Comparison of ENCODE assay signal across 1 cellular context in genomic region chr1:234722904-234723588, GRCh38.
A peak's percentile ranks its signal among the peaks of the same experiment; 100 is the strongest.
TF ChIP-seq lines count a peak whose summit lies in the region.

No MANE protein-coding gene starts in this region.

TF ChIP-seq in HepG2, 621 proteins besides CTCF, POLR2A, EP300 and RAD21 (continued from another document and continues in another):
- TF ChIP-seq, protein P1, sequence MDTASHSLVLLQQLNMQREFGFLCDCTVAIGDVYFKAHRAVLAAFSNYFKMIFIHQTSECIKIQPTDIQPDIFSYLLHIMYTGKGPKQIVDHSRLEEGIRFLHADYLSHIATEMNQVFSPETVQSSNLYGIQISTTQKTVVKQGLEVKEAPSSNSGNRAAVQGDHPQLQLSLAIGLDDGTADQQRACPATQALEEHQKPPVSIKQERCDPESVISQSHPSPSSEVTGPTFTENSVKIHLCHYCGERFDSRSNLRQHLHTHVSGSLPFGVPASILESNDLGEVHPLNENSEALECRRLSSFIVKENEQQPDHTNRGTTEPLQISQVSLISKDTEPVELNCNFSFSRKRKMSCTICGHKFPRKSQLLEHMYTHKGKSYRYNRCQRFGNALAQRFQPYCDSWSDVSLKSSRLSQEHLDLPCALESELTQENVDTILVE (CRISPR knock-in tag; IDR thresholded peaks at IDR 0.05), result no peak
- no peak for TF ChIP-seq CENPT (CRISPR knock-in tag; IDR thresholded peaks at IDR 0.05; ENCODE audit: low read depth)
- TF ChIP-seq, protein P2, sequence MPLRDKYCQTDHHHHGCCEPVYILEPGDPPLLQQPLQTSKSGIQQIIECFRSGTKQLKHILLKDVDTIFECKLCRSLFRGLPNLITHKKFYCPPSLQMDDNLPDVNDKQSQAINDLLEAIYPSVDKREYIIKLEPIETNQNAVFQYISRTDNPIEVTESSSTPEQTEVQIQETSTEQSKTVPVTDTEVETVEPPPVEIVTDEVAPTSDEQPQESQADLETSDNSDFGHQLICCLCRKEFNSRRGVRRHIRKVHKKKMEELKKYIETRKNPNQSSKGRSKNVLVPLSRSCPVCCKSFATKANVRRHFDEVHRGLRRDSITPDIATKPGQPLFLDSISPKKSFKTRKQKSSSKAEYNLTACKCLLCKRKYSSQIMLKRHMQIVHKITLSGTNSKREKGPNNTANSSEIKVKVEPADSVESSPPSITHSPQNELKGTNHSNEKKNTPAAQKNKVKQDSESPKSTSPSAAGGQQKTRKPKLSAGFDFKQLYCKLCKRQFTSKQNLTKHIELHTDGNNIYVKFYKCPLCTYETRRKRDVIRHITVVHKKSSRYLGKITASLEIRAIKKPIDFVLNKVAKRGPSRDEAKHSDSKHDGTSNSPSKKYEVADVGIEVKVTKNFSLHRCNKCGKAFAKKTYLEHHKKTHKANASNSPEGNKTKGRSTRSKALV (CRISPR knock-in tag; IDR thresholded peaks at IDR 0.05), result no peak
- TF ChIP-seq, protein P3, sequence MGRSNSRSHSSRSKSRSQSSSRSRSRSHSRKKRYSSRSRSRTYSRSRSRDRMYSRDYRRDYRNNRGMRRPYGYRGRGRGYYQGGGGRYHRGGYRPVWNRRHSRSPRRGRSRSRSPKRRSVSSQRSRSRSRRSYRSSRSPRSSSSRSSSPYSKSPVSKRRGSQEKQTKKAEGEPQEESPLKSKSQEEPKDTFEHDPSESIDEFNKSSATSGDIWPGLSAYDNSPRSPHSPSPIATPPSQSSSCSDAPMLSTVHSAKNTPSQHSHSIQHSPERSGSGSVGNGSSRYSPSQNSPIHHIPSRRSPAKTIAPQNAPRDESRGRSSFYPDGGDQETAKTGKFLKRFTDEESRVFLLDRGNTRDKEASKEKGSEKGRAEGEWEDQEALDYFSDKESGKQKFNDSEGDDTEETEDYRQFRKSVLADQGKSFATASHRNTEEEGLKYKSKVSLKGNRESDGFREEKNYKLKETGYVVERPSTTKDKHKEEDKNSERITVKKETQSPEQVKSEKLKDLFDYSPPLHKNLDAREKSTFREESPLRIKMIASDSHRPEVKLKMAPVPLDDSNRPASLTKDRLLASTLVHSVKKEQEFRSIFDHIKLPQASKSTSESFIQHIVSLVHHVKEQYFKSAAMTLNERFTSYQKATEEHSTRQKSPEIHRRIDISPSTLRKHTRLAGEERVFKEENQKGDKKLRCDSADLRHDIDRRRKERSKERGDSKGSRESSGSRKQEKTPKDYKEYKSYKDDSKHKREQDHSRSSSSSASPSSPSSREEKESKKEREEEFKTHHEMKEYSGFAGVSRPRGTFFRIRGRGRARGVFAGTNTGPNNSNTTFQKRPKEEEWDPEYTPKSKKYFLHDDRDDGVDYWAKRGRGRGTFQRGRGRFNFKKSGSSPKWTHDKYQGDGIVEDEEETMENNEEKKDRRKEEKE (IDR thresholded peaks at IDR 0.05), result no peak
- TF ChIP-seq, protein P4, sequence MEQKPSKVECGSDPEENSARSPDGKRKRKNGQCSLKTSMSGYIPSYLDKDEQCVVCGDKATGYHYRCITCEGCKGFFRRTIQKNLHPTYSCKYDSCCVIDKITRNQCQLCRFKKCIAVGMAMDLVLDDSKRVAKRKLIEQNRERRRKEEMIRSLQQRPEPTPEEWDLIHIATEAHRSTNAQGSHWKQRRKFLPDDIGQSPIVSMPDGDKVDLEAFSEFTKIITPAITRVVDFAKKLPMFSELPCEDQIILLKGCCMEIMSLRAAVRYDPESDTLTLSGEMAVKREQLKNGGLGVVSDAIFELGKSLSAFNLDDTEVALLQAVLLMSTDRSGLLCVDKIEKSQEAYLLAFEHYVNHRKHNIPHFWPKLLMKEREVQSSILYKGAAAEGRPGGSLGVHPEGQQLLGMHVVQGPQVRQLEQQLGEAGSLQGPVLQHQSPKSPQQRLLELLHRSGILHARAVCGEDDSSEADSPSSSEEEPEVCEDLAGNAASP (CRISPR knock-in tag; IDR thresholded peaks at IDR 0.05; ENCODE audit: borderline replicate concordance), result peak; percentile 43; the same call in 1 of the 2 replicates
- no peak for TF ChIP-seq MXD1 (CRISPR knock-in tag; IDR thresholded peaks at IDR 0.05)
- TF ChIP-seq ZGPAT (CRISPR knock-in tag; IDR thresholded peaks at IDR 0.05), result no peak
- no peak for TF ChIP-seq POLR2AphosphoS2 (IDR thresholded peaks at IDR 0.05; ENCODE audit: low read depth, low read length)
- TF ChIP-seq ZNF567 (CRISPR knock-in tag; IDR thresholded peaks at IDR 0.05; ENCODE audit: borderline replicate concordance), result no peak
- no peak for TF ChIP-seq ARID5B (CRISPR knock-in tag; IDR thresholded peaks at IDR 0.05)
- TF ChIP-seq REPIN1 (CRISPR knock-in tag; IDR thresholded peaks at IDR 0.05; ENCODE audit: borderline replicate concordance, low read depth), result 0 out of 2 replicates have a peak, but pooled peaks have one; percentile 8
- TF ChIP-seq NR2F2 (IDR thresholded peaks at IDR 0.05; ENCODE audit: borderline replicate concordance, low read depth), result no peak
- TF ChIP-seq AGO1 (IDR thresholded peaks at IDR 0.05; ENCODE audit: low read depth, low read length, poor library complexity, severe bottlenecking), result peak; percentile 61
- no peak for TF ChIP-seq THYN1 (CRISPR knock-in tag; IDR thresholded peaks at IDR 0.05; ENCODE audit: borderline replicate concordance, low read depth)
- TF ChIP-seq GZF1 (CRISPR knock-in tag; IDR thresholded peaks at IDR 0.05), result no peak
- no peak for TF ChIP-seq KDM1A (CRISPR knock-in tag; IDR thresholded peaks at IDR 0.05)
- TF ChIP-seq RNF2 (conservative IDR thresholded peaks at IDR 0.05; ENCODE audit: low read depth), result no peak
- TF ChIP-seq, protein P5, sequence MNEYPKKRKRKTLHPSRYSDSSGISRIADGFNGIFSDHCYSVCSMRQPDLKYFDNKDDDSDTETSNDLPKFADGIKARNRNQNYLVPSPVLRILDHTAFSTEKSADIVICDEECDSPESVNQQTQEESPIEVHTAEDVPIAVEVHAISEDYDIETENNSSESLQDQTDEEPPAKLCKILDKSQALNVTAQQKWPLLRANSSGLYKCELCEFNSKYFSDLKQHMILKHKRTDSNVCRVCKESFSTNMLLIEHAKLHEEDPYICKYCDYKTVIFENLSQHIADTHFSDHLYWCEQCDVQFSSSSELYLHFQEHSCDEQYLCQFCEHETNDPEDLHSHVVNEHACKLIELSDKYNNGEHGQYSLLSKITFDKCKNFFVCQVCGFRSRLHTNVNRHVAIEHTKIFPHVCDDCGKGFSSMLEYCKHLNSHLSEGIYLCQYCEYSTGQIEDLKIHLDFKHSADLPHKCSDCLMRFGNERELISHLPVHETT (CRISPR knock-in tag; conservative IDR thresholded peaks at IDR 0.05), result no peak
- TF ChIP-seq PAX8 (CRISPR knock-in tag; IDR thresholded peaks at IDR 0.05; ENCODE audit: borderline replicate concordance), result no peak
- TF ChIP-seq RAD51 (IDR thresholded peaks at IDR 0.05; ENCODE audit: borderline replicate concordance), result no peak
- TF ChIP-seq, protein P6, sequence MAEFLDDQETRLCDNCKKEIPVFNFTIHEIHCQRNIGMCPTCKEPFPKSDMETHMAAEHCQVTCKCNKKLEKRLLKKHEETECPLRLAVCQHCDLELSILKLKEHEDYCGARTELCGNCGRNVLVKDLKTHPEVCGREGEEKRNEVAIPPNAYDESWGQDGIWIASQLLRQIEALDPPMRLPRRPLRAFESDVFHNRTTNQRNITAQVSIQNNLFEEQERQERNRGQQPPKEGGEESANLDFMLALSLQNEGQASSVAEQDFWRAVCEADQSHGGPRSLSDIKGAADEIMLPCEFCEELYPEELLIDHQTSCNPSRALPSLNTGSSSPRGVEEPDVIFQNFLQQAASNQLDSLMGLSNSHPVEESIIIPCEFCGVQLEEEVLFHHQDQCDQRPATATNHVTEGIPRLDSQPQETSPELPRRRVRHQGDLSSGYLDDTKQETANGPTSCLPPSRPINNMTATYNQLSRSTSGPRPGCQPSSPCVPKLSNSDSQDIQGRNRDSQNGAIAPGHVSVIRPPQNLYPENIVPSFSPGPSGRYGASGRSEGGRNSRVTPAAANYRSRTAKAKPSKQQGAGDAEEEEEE (CRISPR knock-in tag; IDR thresholded peaks at IDR 0.05; ENCODE audit: borderline replicate concordance), result no peak
- TF ChIP-seq CREM (IDR thresholded peaks at IDR 0.05), result no peak
- no peak for TF ChIP-seq CREM (CRISPR knock-in tag; IDR thresholded peaks at IDR 0.05)
- no peak for TF ChIP-seq ZKSCAN1 (IDR thresholded peaks at IDR 0.05; ENCODE audit: low read length)
- no peak for TF ChIP-seq SIX4 (CRISPR knock-in tag; IDR thresholded peaks at IDR 0.05)
- TF ChIP-seq KDM6A (CRISPR knock-in tag; IDR thresholded peaks at IDR 0.05; ENCODE audit: low read depth), result no peak
- TF ChIP-seq, protein P7, sequence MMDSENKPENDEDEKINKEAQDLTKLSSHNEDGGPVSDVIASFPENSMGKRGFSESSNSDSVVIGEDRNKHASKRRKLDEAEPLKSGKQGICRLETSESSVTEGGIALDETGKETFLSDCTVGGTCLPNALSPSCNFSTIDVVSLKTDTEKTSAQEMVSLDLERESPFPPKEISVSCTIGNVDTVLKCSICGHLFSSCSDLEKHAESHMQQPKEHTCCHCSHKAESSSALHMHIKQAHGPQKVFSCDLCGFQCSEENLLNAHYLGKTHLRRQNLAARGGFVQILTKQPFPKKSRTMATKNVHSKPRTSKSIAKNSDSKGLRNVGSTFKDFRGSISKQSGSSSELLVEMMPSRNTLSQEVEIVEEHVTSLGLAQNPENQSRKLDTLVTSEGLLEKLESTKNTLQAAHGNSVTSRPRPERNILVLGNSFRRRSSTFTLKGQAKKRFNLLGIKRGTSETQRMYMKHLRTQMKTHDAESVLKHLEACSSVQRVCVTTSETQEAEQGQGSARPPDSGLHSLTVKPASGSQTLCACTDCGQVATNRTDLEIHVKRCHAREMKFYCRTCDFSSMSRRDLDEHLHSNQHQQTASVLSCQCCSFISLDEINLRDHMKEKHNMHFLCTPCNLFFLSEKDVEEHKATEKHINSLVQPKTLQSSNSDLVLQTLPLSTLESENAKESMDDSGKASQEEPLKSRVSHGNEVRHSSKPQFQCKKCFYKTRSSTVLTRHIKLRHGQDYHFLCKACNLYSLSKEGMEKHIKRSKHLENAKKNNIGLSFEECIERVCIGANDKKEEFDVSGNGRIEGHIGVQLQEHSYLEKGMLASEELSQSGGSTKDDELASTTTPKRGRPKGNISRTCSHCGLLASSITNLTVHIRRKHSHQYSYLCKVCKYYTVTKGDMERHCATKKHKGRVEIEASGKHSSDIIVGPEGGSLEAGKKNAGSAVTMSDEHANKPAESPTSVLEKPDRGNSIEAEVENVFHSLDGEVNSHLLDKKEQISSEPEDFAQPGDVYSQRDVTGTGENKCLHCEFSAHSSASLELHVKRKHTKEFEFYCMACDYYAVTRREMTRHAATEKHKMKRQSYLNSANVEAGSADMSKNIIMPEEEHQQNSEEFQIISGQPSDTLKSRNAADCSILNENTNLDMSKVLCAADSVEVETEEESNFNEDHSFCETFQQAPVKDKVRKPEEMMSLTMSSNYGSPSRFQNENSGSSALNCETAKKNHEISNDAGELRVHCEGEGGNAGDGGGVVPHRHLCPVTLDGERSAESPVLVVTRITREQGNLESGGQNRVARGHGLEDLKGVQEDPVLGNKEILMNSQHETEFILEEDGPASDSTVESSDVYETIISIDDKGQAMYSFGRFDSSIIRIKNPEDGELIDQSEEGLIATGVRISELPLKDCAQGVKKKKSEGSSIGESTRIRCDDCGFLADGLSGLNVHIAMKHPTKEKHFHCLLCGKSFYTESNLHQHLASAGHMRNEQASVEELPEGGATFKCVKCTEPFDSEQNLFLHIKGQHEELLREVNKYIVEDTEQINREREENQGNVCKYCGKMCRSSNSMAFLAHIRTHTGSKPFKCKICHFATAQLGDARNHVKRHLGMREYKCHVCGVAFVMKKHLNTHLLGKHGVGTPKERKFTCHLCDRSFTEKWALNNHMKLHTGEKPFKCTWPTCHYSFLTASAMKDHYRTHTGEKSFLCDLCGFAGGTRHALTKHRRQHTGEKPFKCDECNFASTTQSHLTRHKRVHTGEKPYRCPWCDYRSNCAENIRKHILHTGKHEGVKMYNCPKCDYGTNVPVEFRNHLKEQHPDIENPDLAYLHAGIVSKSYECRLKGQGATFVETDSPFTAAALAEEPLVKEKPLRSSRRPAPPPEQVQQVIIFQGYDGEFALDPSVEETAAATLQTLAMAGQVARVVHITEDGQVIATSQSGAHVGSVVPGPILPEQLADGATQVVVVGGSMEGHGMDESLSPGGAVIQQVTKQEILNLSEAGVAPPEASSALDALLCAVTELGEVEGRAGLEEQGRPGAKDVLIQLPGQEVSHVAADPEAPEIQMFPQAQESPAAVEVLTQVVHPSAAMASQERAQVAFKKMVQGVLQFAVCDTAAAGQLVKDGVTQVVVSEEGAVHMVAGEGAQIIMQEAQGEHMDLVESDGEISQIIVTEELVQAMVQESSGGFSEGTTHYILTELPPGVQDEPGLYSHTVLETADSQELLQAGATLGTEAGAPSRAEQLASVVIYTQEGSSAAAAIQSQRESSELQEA (CRISPR knock-in tag; IDR thresholded peaks at IDR 0.05; ENCODE audit: not compliant biosample characterization), result no peak
- no peak for TF ChIP-seq PRMT3 (CRISPR knock-in tag; IDR thresholded peaks at IDR 0.05; ENCODE audit: borderline replicate concordance, low read depth)
- no peak for TF ChIP-seq RFXANK (CRISPR knock-in tag; IDR thresholded peaks at IDR 0.05)
